Comparison of ENCODE assay signal across 27 cellular contexts in the genomic region with DNA sequence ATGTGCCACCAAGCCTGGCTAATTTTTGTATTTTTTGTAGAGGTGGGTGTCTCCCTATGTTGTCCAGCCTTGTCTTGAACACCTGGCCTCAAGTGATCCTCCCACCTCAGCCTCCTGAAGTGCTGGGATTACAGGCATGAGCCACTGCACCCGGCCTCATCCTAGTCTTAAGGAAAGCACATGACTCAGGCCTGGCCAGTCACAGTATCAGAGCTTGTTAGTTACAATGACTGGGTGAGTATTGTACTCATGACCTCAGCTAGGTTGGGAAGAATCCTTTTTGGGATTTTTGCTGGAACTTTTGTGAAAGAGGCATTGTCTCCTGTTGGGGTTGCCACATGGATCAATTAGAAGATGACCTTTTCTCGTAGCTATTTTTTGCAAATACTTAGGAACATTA.
DNase-seq lines count a peak whose midpoint lies in the region; ATAC-seq and TF ChIP-seq lines count a peak whose summit lies in the region.
"Had no signal": no experiment of that assay in that cellular context is flagged by ENCODE, and none has a peak within 500 bp of the region (broad histone marks: within the 10 kb centered on the region; RNA-seq: fewer than 3 reads in every experiment).

No MANE protein-coding gene starts in this region.

- H3K9me3 Mint-ChIP-seq in chondrocyte (ENCODE audit: low read depth) = peaks cover 6% of the 10 kb centered on the region
- H3K9me3 Mint-ChIP-seq in neural crest cell = peaks cover 6% of the 10 kb centered on the region
- H3K9me3 Mint-ChIP-seq: activated T-helper 17 cell treated with anti-CD3 and anti-CD28 coated beads, Interleukin-2, amount 50 U/mL, for 72 hours; T-helper 2 cell treated with Interferon-gamma antibody and Interleukin-4, amounts not matched to agents 5 μg/mL and 100 μg/mL, for 36 hours had no signal

- TF ChIP-seq CTCF in chondrocyte (IDR thresholded peaks at IDR 0.05) (no peak), neural crest cell (conservative IDR thresholded peaks at IDR 0.05) (no peak)

- DNase-seq in ELR (ENCODE audit: low read depth) = peak; percentile 65
- peak; percentile 36 for DNase-seq in LHCN-M2 (ENCODE audit: low read depth)
- DNase-seq in chondrocyte (ENCODE audit: low spot score) = no peak
- no peak for DNase-seq in neural crest cell (ENCODE audit: low read depth, low spot score)
- DNase-seq in C1 segment of cervical spinal cord (lab: John Stamatoyannopoulos, UW) = no peak
- DNase-seq: activated CD4-positive, alpha-beta T cell treated with anti-CD3 and anti-CD28 coated beads for 36 hours; activated naive CD4-positive, alpha-beta T cell treated with anti-CD3 and anti-CD28 coated beads, Interleukin-2, amount 50 U/mL, for 16 hours; amniotic stem cell; brain microvascular endothelial cell; DMS79; GF-D8; hypothalamus; left lung; NCI-H1417 treated with DMSO at 0.1 percent for 48 hours; NCI-H2081; NCI-H2227 treated with DMSO at 0.1 percent for 48 hours; NCI-H526; sigmoid colon; stimulated activated CD4-positive, alpha-beta T cell treated with anti-CD3 and anti-CD28 coated beads, Interleukin-12 subunit alpha, Interleukin-12 subunit beta, amount 100 ng/mL, for 4 hours; stimulated activated CD4-positive, alpha-beta T cell treated with anti-CD3 and anti-CD28 coated beads, Interleukin-2, amount 100 ng/mL, for 48 hours; stomach; thyroid gland had no signal

- ATAC-seq in HG02885 (IDR thresholded peaks at IDR 0.05; ENCODE audit: poor library complexity, unreplicated experiment) (no peak), HG03097 (IDR thresholded peaks at IDR 0.05; ENCODE audit: low FRiP score, unreplicated experiment) (no peak)
- ATAC-seq: activated CD4-positive, alpha-beta T cell treated with anti-CD3 and anti-CD28 coated beads for 36 hours; activated T-helper 17 cell treated with anti-CD3 and anti-CD28 coated beads, Interleukin-2, amount 50 U/mL, for 72 hours; left lung; Right ventricle myocardium inferior had no signal

- H3K4me1 Mint-ChIP-seq in chondrocyte (ENCODE audit: low read depth) = peaks cover 63% of the 10 kb centered on the region
- H3K4me1 Mint-ChIP-seq in neural crest cell = peaks cover 26% of the 10 kb centered on the region
- H3K4me1 Mint-ChIP-seq: activated T-helper 17 cell treated with anti-CD3 and anti-CD28 coated beads, Interleukin-2, amount 50 U/mL, for 72 hours had no signal

- H3K36me3 Mint-ChIP-seq in chondrocyte (ENCODE audit: low read depth) (peaks cover 2% of the 10 kb centered on the region), neural crest cell (ENCODE audit: low read depth) (no peaks in the 10 kb centered on the region)

- H3K27ac Mint-ChIP-seq in chondrocyte (ENCODE audit: unreplicated experiment) (peak overlapping the region; percentile 22), neural crest cell (ENCODE audit: unreplicated experiment) (peak overlapping the region; percentile 71)
- H3K27ac Mint-ChIP-seq: activated CD4-positive, alpha-beta T cell treated with anti-CD3 and anti-CD28 coated beads for 36 hours; activated T-helper 17 cell treated with anti-CD3 and anti-CD28 coated beads, Interleukin-2, amount 50 U/mL, for 72 hours; T-helper 2 cell treated with Interferon-gamma antibody and Interleukin-4, amounts not matched to agents 5 μg/mL and 100 μg/mL, for 36 hours had no signal

- H3K27me3 Mint-ChIP-seq in chondrocyte (ENCODE audit: low read depth) = no peaks in the 10 kb centered on the region
- H3K27me3 Mint-ChIP-seq in neural crest cell (ENCODE audit: low read depth) = no peaks in the 10 kb centered on the region

- no peak overlapping the region for H3K4me3 Mint-ChIP-seq in chondrocyte (ENCODE audit: unreplicated experiment)
- no peak overlapping the region for H3K4me3 Mint-ChIP-seq in neural crest cell
- H3K4me3 Mint-ChIP-seq: activated CD4-positive, alpha-beta T cell treated with anti-CD3 and anti-CD28 coated beads for 36 hours; activated T-helper 17 cell treated with anti-CD3 and anti-CD28 coated beads, Interleukin-2, amount 50 U/mL, for 72 hours; T-helper 2 cell treated with Interferon-gamma antibody and Interleukin-4, amounts not matched to agents 5 μg/mL and 100 μg/mL, for 36 hours had no signal

Comparison
In these comparisons a context has a peak if more than half of its experiments do, and no peak if none do; other contexts are left out.
1. DNase-seq: peak in ELR (single experiment) and LHCN-M2 (single experiment); none in chondrocyte (single experiment), neural crest cell (single experiment) and C1 segment of cervical spinal cord (0 of 14).